In the genomic region with DNA sequence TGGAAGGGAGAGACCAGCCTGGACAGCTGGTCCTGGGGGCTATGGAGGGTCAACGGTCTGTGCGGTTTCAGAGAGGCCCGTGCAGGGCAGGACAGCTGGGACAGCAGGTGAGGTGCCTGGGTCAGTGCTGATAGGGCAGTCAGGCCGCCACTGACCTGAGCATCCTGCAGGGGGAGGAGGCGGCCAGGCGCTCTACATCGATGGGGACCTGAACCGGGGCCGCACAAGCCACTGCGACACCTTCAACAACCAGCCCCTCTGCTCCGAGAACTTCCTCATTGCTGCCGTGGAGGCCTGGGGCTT, we compare ENCODE assay signal across 19 cellular contexts. TPM values are rescaled to one million over a fixed set of nuclear protein-coding genes. Genes with fewer than 3 reads are reported as not detected.
A peak's percentile ranks its signal among the peaks of the same experiment; 100 is the strongest.
DNase-seq lines count a peak whose midpoint lies in the region; ATAC-seq and TF ChIP-seq lines count a peak whose summit lies in the region.
"Had no signal": no experiment of that assay in that cellular context is flagged by ENCODE, and none has a peak within 500 bp of the region (broad histone marks: within the 10 kb centered on the region; RNA-seq: fewer than 3 reads in every experiment).

No MANE protein-coding gene starts in this region.

- WGBS in endodermal cell (ENCODE audit: insufficient coverage in 1 of 2, insufficient read length in 1 of 2), 2 experiments = 77 to 88% methylated on average over 11 to 12 of the region's 12 CpGs
- WGBS in psoas muscle, 3 donors = 77 to 80% (median 79%) methylated on average over 12 of the region's 12 CpGs
- whole genome bisulfite sequencing in hepatocyte (ENCODE audit: low lambda C conversion rate, missing lambda C conversion rate) = 83% methylated on average over 6 of the region's 12 CpGs

- TF ChIP-seq CTCF in CD14-positive monocyte (IDR thresholded peaks at IDR 0.05) (no peak), endodermal cell (conservative IDR thresholded peaks at IDR 0.05) (no peak), mesothelial cell of epicardium (IDR thresholded peaks at IDR 0.05; ENCODE audit: unreplicated experiment) (no peak), psoas muscle (IDR thresholded peaks at IDR 0.05) (no peak), hepatocyte (IDR thresholded peaks at IDR 0.05; ENCODE audit: poor library complexity) (no peak)

- H3K36me3 ChIP-seq in NT2/D1 (ENCODE audit: insufficient read depth, insufficient read length, low read length) (peaks cover 34% of the 10 kb centered on the region), endodermal cell (ENCODE audit: control insufficient read depth, insufficient read depth, low read length) (peaks cover 3% of the 10 kb centered on the region), psoas muscle (ENCODE audit: insufficient read depth in 1 of 2, low read depth in 1 of 2) (peaks cover 0 to 13% of the 10 kb centered on the region in 2 donors), hepatocyte (replicated peaks; ENCODE audit: insufficient read depth, low read depth) (no peaks in the 10 kb centered on the region)
- H3K36me3 ChIP-seq: ascending aorta, gastrocnemius medialis, thoracic aorta had no signal

- no peaks in the 10 kb centered on the region for H3K27me3 Mint-ChIP-seq in CD14-positive monocyte (ENCODE audit: low read depth in 3 of 3)
- no peaks in the 10 kb centered on the region for H3K27me3 Mint-ChIP-seq in endodermal cell (ENCODE audit: insufficient read depth)
- H3K27me3 Mint-ChIP-seq in mesothelial cell of epicardium (ENCODE audit: low read depth) = no peaks in the 10 kb centered on the region
- H3K27me3 Mint-ChIP-seq: CD4-positive, CD25-positive, alpha-beta regulatory T cell; natural killer cell treated with Interleukin-12 subunit alpha and Interleukin-12 subunit beta and Interleukin-15 and Interleukin-18, amount 100 ng/mL, for 72 hours; stimulated activated naive B cell treated with anti-CD40 and anti-IgM and Interleukin-4, amounts not matched to agents 10 μg/mL and 1 μg/mL and 100 μg/mL, for 72 hours had no signal

- peaks cover 19% of the 10 kb centered on the region for H3K4me1 Mint-ChIP-seq in CD14-positive monocyte
- H3K4me1 Mint-ChIP-seq in endodermal cell = no peaks in the 10 kb centered on the region
- H3K4me1 Mint-ChIP-seq in mesothelial cell of epicardium = peaks cover 18% of the 10 kb centered on the region

- H3K36me3 Mint-ChIP-seq in CD14-positive monocyte (peaks cover 23 to 40% of the 10 kb centered on the region in 2 donors), endodermal cell (ENCODE audit: low read depth) (peaks cover 7% of the 10 kb centered on the region), mesothelial cell of epicardium (peaks cover 5% of the 10 kb centered on the region)
- H3K36me3 Mint-ChIP-seq: activated naive CD4-positive, alpha-beta T cell treated with anti-CD3 and anti-CD28 coated beads, Interleukin-2, amount 50 U/mL, for 72 hours; CD4-positive, CD25-positive, alpha-beta regulatory T cell; natural killer cell treated with Interleukin-12 subunit alpha and Interleukin-12 subunit beta and Interleukin-15 and Interleukin-18, amount 100 ng/mL, for 72 hours had no signal

- no peak overlapping the region for H3K27ac ChIP-seq in endodermal cell (ENCODE audit: low read depth, low read length)
- H3K27ac ChIP-seq in psoas muscle = no peak overlapping the region
- no peak overlapping the region for H3K27ac ChIP-seq in hepatocyte
- H3K27ac ChIP-seq: ascending aorta, gastrocnemius medialis, HL-60, thoracic aorta had no signal

- intact Hi-C loops in CD14-positive monocyte (cut with micrococcal nuclease) (loop anchor here (5.0 to 10.0 kb wide), 6 partner anchors 33 to 346 kb away; a partner anchor contains a TSS), psoas muscle (cut with DNase I) (loop anchor here (1.0 to 5.0 kb wide), 4 partner anchors 73 to 308 kb away; a partner anchor contains a TSS)

- no peak overlapping the region for H2AFZ ChIP-seq in hepatocyte

- H3K4me1 ChIP-seq in NT2/D1 (ENCODE audit: insufficient read depth, insufficient read length) = peaks cover 24% of the 10 kb centered on the region
- H3K4me1 ChIP-seq in endodermal cell (ENCODE audit: control insufficient read depth, insufficient read depth, low read length) = no peaks in the 10 kb centered on the region
- H3K4me1 ChIP-seq in psoas muscle = peaks cover 36% of the 10 kb centered on the region
- H3K4me1 ChIP-seq in hepatocyte (ENCODE audit: insufficient read depth) = peaks cover 13% of the 10 kb centered on the region

- H3K4me2 ChIP-seq in hepatocyte = no peak overlapping the region

- H3K79me2 ChIP-seq in hepatocyte = no peaks in the 10 kb centered on the region

- no peaks in the 10 kb centered on the region for H4K20me1 ChIP-seq in hepatocyte (ENCODE audit: insufficient read depth, poor library complexity, severe bottlenecking)

- no peak overlapping the region for H3K4me3 Mint-ChIP-seq in CD14-positive monocyte
- no peak overlapping the region for H3K4me3 Mint-ChIP-seq in endodermal cell
- H3K4me3 Mint-ChIP-seq in mesothelial cell of epicardium = no peak overlapping the region
- H3K4me3 Mint-ChIP-seq: activated T-helper 1 cell treated with anti-CD3 and anti-CD28 coated beads, Interleukin-12 subunit alpha, Interleukin-12 subunit beta, Interleukin-2, Interleukin-4 antibody, amounts not matched to agents 30 ng/mL and 10 ng/mL and 1 ng/mL, durations not matched to agents 14 hours and 24 hours and 36 hours; CD4-positive, CD25-positive, alpha-beta regulatory T cell; natural killer cell treated with Interleukin-12 subunit alpha and Interleukin-12 subunit beta and Interleukin-15 and Interleukin-18, amount 100 ng/mL, for 72 hours; stimulated activated naive B cell treated with anti-CD40 and anti-IgM and Interleukin-4, amounts not matched to agents 10 μg/mL and 1 μg/mL and 100 μg/mL, for 72 hours had no signal

- H3K27ac Mint-ChIP-seq in CD14-positive monocyte = no peak overlapping the region
- no peak overlapping the region for H3K27ac Mint-ChIP-seq in endodermal cell
- no peak overlapping the region for H3K27ac Mint-ChIP-seq in mesothelial cell of epicardium
- H3K27ac Mint-ChIP-seq: activated naive CD4-positive, alpha-beta T cell treated with anti-CD3 and anti-CD28 coated beads, Interleukin-2, amount 50 U/mL, for 72 hours; activated T-helper 1 cell treated with anti-CD3 and anti-CD28 coated beads, Interleukin-12 subunit alpha, Interleukin-12 subunit beta, Interleukin-2, Interleukin-4 antibody, amounts not matched to agents 30 ng/mL and 10 ng/mL and 1 ng/mL, durations not matched to agents 14 hours and 24 hours and 36 hours; CD4-positive, CD25-positive, alpha-beta regulatory T cell; natural killer cell treated with Interleukin-12 subunit alpha and Interleukin-12 subunit beta and Interleukin-15 and Interleukin-18, amount 100 ng/mL, for 72 hours; stimulated activated naive B cell treated with anti-CD40 and anti-IgM and Interleukin-4, amounts not matched to agents 10 μg/mL and 1 μg/mL and 100 μg/mL, for 72 hours had no signal

- no peaks in the 10 kb centered on the region for H3K9me3 ChIP-seq in NT2/D1 (ENCODE audit: insufficient read depth, low read length)
- H3K9me3 ChIP-seq in endodermal cell (ENCODE audit: control insufficient read depth, low read length) = no peaks in the 10 kb centered on the region
- H3K9me3 ChIP-seq in psoas muscle = no peaks in the 10 kb centered on the region
- H3K9me3 ChIP-seq in hepatocyte (ENCODE audit: low read depth) = no peaks in the 10 kb centered on the region
- H3K9me3 ChIP-seq: ascending aorta, gastrocnemius medialis, thoracic aorta had no signal

- DNase-seq in CD14-positive monocyte (ENCODE audit: low spot score) (peak; percentile 43), NT2/D1 (ENCODE audit: low read depth, low spot score) (no peak), endodermal cell (peak; percentile 71), mesothelial cell of epicardium (ENCODE audit: low spot score in 2 of 2, unreplicated experiment in 2 of 2) (no peak), psoas muscle (no peak), hepatocyte (ENCODE audit: low spot score) (no peak)

- H3K27me3 ChIP-seq in NT2/D1 (ENCODE audit: insufficient read depth, insufficient read length) = no peaks in the 10 kb centered on the region
- H3K27me3 ChIP-seq in endodermal cell (ENCODE audit: control insufficient read depth, insufficient read depth, low read length, poor library complexity, severe bottlenecking) = no peaks in the 10 kb centered on the region
- no peaks in the 10 kb centered on the region for H3K27me3 ChIP-seq in psoas muscle (ENCODE audit: insufficient read depth in 3 of 3, low read length in 2 of 3)
- H3K27me3 ChIP-seq in hepatocyte = no peaks in the 10 kb centered on the region
- H3K27me3 ChIP-seq: ascending aorta, gastrocnemius medialis had no signal

- H3K9me2 ChIP-seq in hepatocyte (replicated peaks; ENCODE audit: insufficient read depth) = no peaks in the 10 kb centered on the region

- H3K9ac ChIP-seq in NT2/D1 (ENCODE audit: insufficient read length, low read depth) = peak overlapping the region; percentile 70
- no peak overlapping the region for H3K9ac ChIP-seq in endodermal cell (ENCODE audit: extremely low read depth, low read length, poor library complexity, severe bottlenecking)

- ATAC-seq in psoas muscle = no peak

- H3K4me3 ChIP-seq in NT2/D1 (ENCODE audit: insufficient read length, low read depth) = no peak overlapping the region
- H3K4me3 ChIP-seq in endodermal cell (ENCODE audit: low read length) = no peak overlapping the region
- H3K4me3 ChIP-seq in psoas muscle = no peak overlapping the region
- no peak overlapping the region for H3K4me3 ChIP-seq in hepatocyte

- H3K9me3 Mint-ChIP-seq in CD14-positive monocyte (no peaks in the 10 kb centered on the region), endodermal cell (no peaks in the 10 kb centered on the region), mesothelial cell of epicardium (no peaks in the 10 kb centered on the region)
- H3K9me3 Mint-ChIP-seq: activated naive CD4-positive, alpha-beta T cell treated with anti-CD3 and anti-CD28 coated beads, Interleukin-2, amount 50 U/mL, for 72 hours; activated T-helper 1 cell treated with anti-CD3 and anti-CD28 coated beads, Interleukin-12 subunit alpha, Interleukin-12 subunit beta, Interleukin-2, Interleukin-4 antibody, amounts not matched to agents 30 ng/mL and 10 ng/mL and 1 ng/mL, durations not matched to agents 14 hours and 24 hours and 36 hours; natural killer cell treated with Interleukin-12 subunit alpha and Interleukin-12 subunit beta and Interleukin-15 and Interleukin-18, amount 100 ng/mL, for 72 hours; stimulated activated naive B cell treated with anti-CD40 and anti-IgM and Interleukin-4, amounts not matched to agents 10 μg/mL and 1 μg/mL and 100 μg/mL, for 72 hours had no signal

RNA-seq across cellular contexts. Expression of a gene that starts 13.2 kb away (rescaled TPM):
- polyA plus RNA-seq in CD14-positive monocyte (100 to 1,000 TPM; 176 to 187 TPM), psoas muscle (100 to 1,000 TPM; 165 to 241 (median 174) TPM), hepatocyte (375 and 385 TPM in 2 replicates)
- total RNA-seq in endodermal cell (100 to 1,000 TPM; 176 to 180 TPM), mesothelial cell of epicardium (143 to 151 TPM (median 149 TPM) in 3 replicates), psoas muscle (100 to 1,000 TPM; 116 to 193 (median 182) TPM), hepatocyte (81.4 and 89.8 TPM in 2 replicates)
- 220 TPM for polyA plus RNA-seq in endodermal cell (2013, experiment 1 of 2)
- 207 TPM for polyA plus RNA-seq in endodermal cell (2013, experiment 2 of 2)

RNA-seq across cellular contexts. Expression of a gene that starts 19.6 kb away (rescaled TPM):
- polyA plus RNA-seq in CD14-positive monocyte (1 to 10 TPM; 6.9 to 8.4 TPM), psoas muscle (10 to 100 TPM in 2 of 3 donors, 1 to 10 TPM in 1; 5.4 to 12.6 (median 11.8) TPM), hepatocyte (70.8 and 77.0 TPM in 2 replicates)
- total RNA-seq in endodermal cell (10 to 100 TPM; 74.6 to 82.2 TPM), mesothelial cell of epicardium (46.3 to 47.2 TPM (median 46.4 TPM) in 3 replicates), psoas muscle (10 to 100 TPM in 1 of 4 donors, 1 to 10 TPM in 3; 5.7 to 12.4 (median 9.3) TPM), hepatocyte (43.6 and 50.3 TPM in 2 replicates)
- 24.8 TPM for polyA plus RNA-seq in endodermal cell (2013, experiment 1 of 2)
- 19.3 TPM for polyA plus RNA-seq in endodermal cell (2013, experiment 2 of 2)

RNA-seq across cellular contexts. Expression of a gene that starts 25.7 kb away (rescaled TPM):
- 1 to 10 TPM in 1 of 2 donors, under 1 TPM in 1; 0.76 to 2.1 TPM for polyA plus RNA-seq in CD14-positive monocyte
- 10 to 100 TPM; 15.7 to 19.4 TPM for total RNA-seq in endodermal cell
- polyA plus RNA-seq in endodermal cell (2013, experiment 1 of 2) = 9.0 TPM
- 9.4 TPM for polyA plus RNA-seq in endodermal cell (2013, experiment 2 of 2)
- 24.2 to 25.0 TPM (median 24.7 TPM) in 3 replicates for total RNA-seq in mesothelial cell of epicardium
- total RNA-seq in psoas muscle = 1 to 10 TPM; 6.0 to 8.9 (median 6.5) TPM
- 1 to 10 TPM; 3.2 to 5.4 (median 4.8) TPM for polyA plus RNA-seq in psoas muscle
- 10.4 and 13.6 TPM in 2 replicates for total RNA-seq in hepatocyte
- polyA plus RNA-seq in hepatocyte = 8.3 and 10.9 TPM in 2 replicates

RNA-seq across cellular contexts. Expression of a gene that starts 29.5 kb away (rescaled TPM):
- polyA plus RNA-seq in CD14-positive monocyte = not detected
- under 1 TPM; 0.48 to 0.62 TPM for total RNA-seq in endodermal cell
- polyA plus RNA-seq in endodermal cell (2013, experiment 1 of 2) = 1.0 TPM
- polyA plus RNA-seq in endodermal cell (2013, experiment 2 of 2) = 0.75 TPM
- 17.4 to 17.9 TPM (median 17.5 TPM) in 3 replicates for total RNA-seq in mesothelial cell of epicardium
- under 1 TPM in 3 of 4 donors, not detected in 1; 0.13 to 0.20 (median 0.14) TPM for total RNA-seq in psoas muscle
- polyA plus RNA-seq in psoas muscle = under 1 TPM in 1 of 3 donors, not detected in 2; 0.01 TPM
- total RNA-seq in hepatocyte = 4.5 and 4.8 TPM in 2 replicates
- polyA plus RNA-seq in hepatocyte = 1.1 and 2.4 TPM in 2 replicates
- total RNA-seq: activated naive CD4-positive, alpha-beta T cell treated with anti-CD3 and anti-CD28 coated beads, Interleukin-2, amount 50 U/mL, for 72 hours; activated T-helper 1 cell treated with anti-CD3 and anti-CD28 coated beads, Interleukin-12 subunit alpha, Interleukin-12 subunit beta, Interleukin-2, Interleukin-4 antibody, amounts not matched to agents 30 ng/mL and 10 ng/mL and 1 ng/mL, durations not matched to agents 14 hours and 24 hours and 36 hours; ascending aorta; CD4-positive, CD25-positive, alpha-beta regulatory T cell; gastrocnemius medialis; natural killer cell treated with Interleukin-12 subunit alpha and Interleukin-12 subunit beta and Interleukin-15 and Interleukin-18, amount 100 ng/mL, for 72 hours had no signal
- polyA plus RNA-seq: CD4-positive, CD25-positive, alpha-beta regulatory T cell had no signal

RNA-seq across cellular contexts. Expression of a gene that starts 30.6 kb away (rescaled TPM):
- under 1 TPM in 1 of 2 donors, not detected in 1; 0.56 TPM for polyA plus RNA-seq in CD14-positive monocyte
- under 1 TPM in 1 of 2 donors, not detected in 1; 0.24 TPM for total RNA-seq in endodermal cell
- not detected for polyA plus RNA-seq in endodermal cell (2013, experiment 1 of 2)
- not detected for polyA plus RNA-seq in endodermal cell (2013, experiment 2 of 2)
- 0.75 to 1.7 TPM (median 1.1 TPM) in 3 replicates for total RNA-seq in mesothelial cell of epicardium
- total RNA-seq in psoas muscle = under 1 TPM in 1 of 4 donors, not detected in 3; 0.22 TPM
- under 1 TPM; 0.16 to 0.32 (median 0.17) TPM for polyA plus RNA-seq in psoas muscle
- not detected in 2 replicates for total RNA-seq in hepatocyte
- polyA plus RNA-seq in hepatocyte = 11.1 and 21.6 TPM in 2 replicates
- total RNA-seq: ascending aorta; esophagus mucosa; gastrocnemius medialis; left cardiac atrium; natural killer cell treated with Interleukin-12 subunit alpha and Interleukin-12 subunit beta and Interleukin-15 and Interleukin-18, amount 100 ng/mL, for 72 hours; posterior vena cava; Right ventricle myocardium inferior had no signal

Comparison
In these comparisons a context has a peak if more than half of its experiments do, and no peak if none do; other contexts are left out.
1. DNase-seq: peak in CD14-positive monocyte (single experiment) and endodermal cell (single experiment); none in NT2/D1 (single experiment), mesothelial cell of epicardium (0 of 2), psoas muscle (0 of 2) and hepatocyte (single experiment).